Comparison of ENCODE assay signal across 35 cellular contexts in genomic region chr12:90149453-90149852, GRCh38.
"Had no signal": no experiment of that assay in that cellular context is flagged by ENCODE, and none has a peak within 500 bp of the region (broad histone marks: within the 10 kb centered on the region; RNA-seq: fewer than 3 reads in every experiment).

No MANE protein-coding gene starts in this region.

- DNase-seq: Karpas-422, Kasumi-1, MG63, MM.1S, MV-4-11, NCI-H1048, NCI-H1092, NCI-H1092 treated with DMSO at 0.1 percent for 48 hours, NCI-H1105, NCI-H1105 treated with DMSO at 0.1 percent for 48 hours, NCI-H1417, NCI-H1417 treated with DMSO at 0.1 percent for 48 hours, NCI-H1436, NCI-H1436 treated with DMSO at 0.1 percent for 48 hours, NCI-H146, NCI-H1694, NCI-H1694 treated with DMSO at 0.1 percent for 48 hours, NCI-H187, NCI-H187 treated with DMSO at 0.1 percent for 48 hours, NCI-H1930, NCI-H2029, NCI-H2029 treated with DMSO at 0.1 percent for 48 hours, NCI-H2081, NCI-H2081 treated with DMSO at 0.1 percent for 48 hours, NCI-H2107, NCI-H2171, NCI-H2171 treated with DMSO at 0.1 percent for 48 hours, NCI-H2227 treated with DMSO at 0.1 percent for 48 hours, NCI-H226, NCI-H345, NCI-H446, NCI-H446 treated with DMSO at 0.1 percent for 48 hours, NCI-H510A, NCI-H510A treated with DMSO at 0.1 percent for 48 hours, NCI-H524 had no signal

- H3K9me3 ChIP-seq: MG63 had no signal

- H3K4me3 ChIP-seq: MG63 had no signal

- H3K27me3 ChIP-seq: MG63 had no signal

- H3K36me3 ChIP-seq: MG63 had no signal
